In the genomic region with DNA sequence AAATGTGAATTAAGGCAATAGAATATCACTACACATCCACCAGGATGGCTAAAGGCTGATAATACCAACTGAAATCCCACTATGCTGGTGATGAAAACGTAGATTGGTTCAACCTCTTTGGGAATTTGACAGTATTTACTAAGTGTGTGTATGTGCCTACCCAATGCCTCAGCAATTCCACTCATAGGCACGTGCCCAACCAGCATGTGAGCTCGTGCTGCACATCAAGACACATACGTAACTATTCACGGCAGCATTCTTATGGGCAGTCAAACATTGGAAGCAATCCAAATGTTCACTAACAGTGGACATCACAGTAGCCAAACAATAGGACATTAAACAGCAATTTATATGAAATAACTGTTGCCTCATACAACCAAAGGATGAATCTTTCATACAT, we compare ENCODE assay signal across 31 cellular contexts.
"Had no signal": no experiment of that assay in that cellular context is flagged by ENCODE, and none has a peak within 500 bp of the region (broad histone marks: within the 10 kb centered on the region; RNA-seq: fewer than 3 reads in every experiment).

No MANE protein-coding gene starts in this region.

- H3K27ac Mint-ChIP-seq: activated naive CD8-positive, alpha-beta T cell; dendritic cell treated with granulocyte-macrophage colony-stimulating factor and Interleukin-4, amounts not matched to agents 40 ng/mL and 50 ng/mL, for 4 days; nephron progenitor cell; stimulated activated effector memory CD8-positive, alpha-beta T cell treated with anti-CD3 and anti-CD28 coated beads, Interleukin-12 subunit alpha, Interleukin-12 subunit beta, amount 100 ng/mL, for 72 hours; stimulated activated naive CD8-positive, alpha-beta T cell treated with anti-CD3 and anti-CD28 coated beads, Interleukin-15, amount 100 ng/mL, for 72 hours had no signal

- H3K79me2 ChIP-seq: hepatocyte had no signal

- FAIRE-seq: bronchial epithelial cell, endometrium, small intestine had no signal

- ATAC-seq: gastrocnemius medialis; left cardiac atrium; left ventricle myocardium superior; sciatic nerve; stimulated activated effector memory CD8-positive, alpha-beta T cell treated with anti-CD3 and anti-CD28 coated beads, Interleukin-12 subunit alpha, Interleukin-12 subunit beta, amount 100 ng/mL, for 72 hours; stimulated activated naive CD8-positive, alpha-beta T cell treated with anti-CD3 and anti-CD28 coated beads, Interleukin-15, amount 100 ng/mL, for 72 hours; upper lobe of right lung had no signal

- H3K4me3 ChIP-seq: gastrocnemius medialis, hepatocyte, thyroid gland, upper lobe of right lung had no signal

- H3K4me2 ChIP-seq: hepatocyte had no signal

- H3K4me1 Mint-ChIP-seq: central memory CD8-positive, alpha-beta T cell; naive B cell; nephron progenitor cell; stimulated activated effector memory CD8-positive, alpha-beta T cell treated with anti-CD3 and anti-CD28 coated beads, Interleukin-12 subunit alpha, Interleukin-12 subunit beta, amount 100 ng/mL, for 72 hours; stimulated activated naive CD8-positive, alpha-beta T cell treated with anti-CD3 and anti-CD28 coated beads, Interleukin-15, amount 100 ng/mL, for 72 hours had no signal

- H3K4me3 Mint-ChIP-seq: activated naive CD8-positive, alpha-beta T cell; central memory CD8-positive, alpha-beta T cell; dendritic cell treated with granulocyte-macrophage colony-stimulating factor and Interleukin-4, amounts not matched to agents 40 ng/mL and 50 ng/mL, for 4 days; mesothelial cell of epicardium; naive B cell; nephron progenitor cell; stimulated activated effector memory CD8-positive, alpha-beta T cell treated with anti-CD3 and anti-CD28 coated beads, Interleukin-12 subunit alpha, Interleukin-12 subunit beta, amount 100 ng/mL, for 72 hours; stimulated activated naive CD8-positive, alpha-beta T cell treated with anti-CD3 and anti-CD28 coated beads, Interleukin-15, amount 100 ng/mL, for 72 hours had no signal

- H3K4me1 ChIP-seq: gastrocnemius medialis, thyroid gland, upper lobe of right lung had no signal

- H3K36me3 Mint-ChIP-seq: activated naive CD8-positive, alpha-beta T cell; mesothelial cell of epicardium; naive B cell; stimulated activated effector memory CD8-positive, alpha-beta T cell treated with anti-CD3 and anti-CD28 coated beads, Interleukin-12 subunit alpha, Interleukin-12 subunit beta, amount 100 ng/mL, for 72 hours had no signal

- H2AFZ ChIP-seq: hepatocyte had no signal

- H3K36me3 ChIP-seq: gastrocnemius medialis, neutrophil, thyroid gland, upper lobe of right lung had no signal

- H3K9me3 Mint-ChIP-seq: central memory CD8-positive, alpha-beta T cell; dendritic cell treated with granulocyte-macrophage colony-stimulating factor and Interleukin-4, amounts not matched to agents 40 ng/mL and 50 ng/mL, for 4 days; naive B cell; nephron progenitor cell; stimulated activated effector memory CD8-positive, alpha-beta T cell treated with anti-CD3 and anti-CD28 coated beads, Interleukin-12 subunit alpha, Interleukin-12 subunit beta, amount 100 ng/mL, for 72 hours; stimulated activated naive CD8-positive, alpha-beta T cell treated with anti-CD3 and anti-CD28 coated beads, Interleukin-15, amount 100 ng/mL, for 72 hours had no signal

- H3K27me3 ChIP-seq: gastrocnemius medialis, hepatocyte, thyroid gland, upper lobe of right lung had no signal

- H3K9me3 ChIP-seq: gastrocnemius medialis, neutrophil, thyroid gland, upper lobe of right lung had no signal

- DNase-seq: activated CD4-positive, alpha-beta T cell treated with anti-CD3 and anti-CD28 coated beads for 4 hours; activated CD4-positive, alpha-beta T cell treated with anti-CD3 and anti-CD28 coated beads, Interleukin-2, amount 50 U/mL, for 48 hours; activated CD4-positive, CD25-positive, alpha-beta regulatory T cell; activated CD8-positive, alpha-beta memory T cell treated with anti-CD3 and anti-CD28 coated beads for 24 hours; activated effector memory CD4-positive, alpha-beta T cell treated with Interleukin-2 at 50 U/mL for 16 hours; activated naive CD4-positive, alpha-beta T cell treated with Interleukin-2 at 50 U/mL for 16 hours; effector CD4-positive, alpha-beta T cell; gastrocnemius medialis; islet precursor cell; left cardiac atrium; left ventricle myocardium superior; mammary epithelial cell; naive B cell; nephron progenitor cell; small intestine; stimulated activated CD4-positive, alpha-beta T cell treated with anti-CD3 and anti-CD28 coated beads, Interleukin-4, amount 100 ng/mL, for 24 hours; stimulated activated naive CD8-positive, alpha-beta T cell treated with anti-CD3 and anti-CD28 coated beads, Interleukin-15, amount 100 ng/mL, for 72 hours; substantia nigra; thyroid gland; upper lobe of right lung had no signal

- H3K27ac ChIP-seq: epithelial cell of prostate, gastrocnemius medialis, hepatocyte, neutrophil, thyroid gland, upper lobe of right lung had no signal
